In genomic region chr14:89618821-89619551, GRCh38 we compare ENCODE assay signal across 8 cellular contexts.
DNase-seq lines count a peak whose midpoint lies in the region; ATAC-seq lines count a peak whose summit lies in the region.

No MANE protein-coding gene starts in this region.

- ATAC-seq in GM18873 (IDR thresholded peaks at IDR 0.05; ENCODE audit: low FRiP score, unreplicated experiment) (peak; percentile 41), HG03097 (IDR thresholded peaks at IDR 0.05; ENCODE audit: low FRiP score, unreplicated experiment) (peak; percentile 70)

- CTCF ChIA-PET in activated CD4-positive, alpha-beta memory T cell treated with anti-CD3 and anti-CD28 coated beads for 36 hours (lab: Charles Lee), result interaction anchor here (0.7 to 1.2 kb wide), 3 partner anchors 130 to 283 kb away, joined by 3 to 4 read pairs (median 3); no protein-coding TSS in a partner anchor

- no peaks in the 10 kb centered on the region for H3K27me3 Mint-ChIP-seq in activated CD4-positive, alpha-beta memory T cell treated with anti-CD3 and anti-CD28 coated beads for 36 hours

- H3K4me3 Mint-ChIP-seq in activated CD4-positive, alpha-beta memory T cell treated with anti-CD3 and anti-CD28 coated beads for 36 hours, result peak overlapping the region; percentile 91

- peaks cover 3% of the 10 kb centered on the region for H3K36me3 Mint-ChIP-seq in activated CD4-positive, alpha-beta memory T cell treated with anti-CD3 and anti-CD28 coated beads for 36 hours

- peak overlapping the region; percentile 98 for H3K27ac Mint-ChIP-seq in activated CD4-positive, alpha-beta memory T cell treated with anti-CD3 and anti-CD28 coated beads for 36 hours

- intact Hi-C loops in activated CD4-positive, alpha-beta memory T cell treated with anti-CD3 and anti-CD28 coated beads for 36 hours (cut with micrococcal nuclease), result loop anchor here (10.0 kb wide), 4 partner anchors 444 to 1614 kb away; partner anchors contain the start of gene GPR65

- H3K4me1 Mint-ChIP-seq in activated CD4-positive, alpha-beta memory T cell treated with anti-CD3 and anti-CD28 coated beads for 36 hours (ENCODE audit: low read depth), result peaks cover 66% of the 10 kb centered on the region

- H3K9me3 Mint-ChIP-seq in activated CD4-positive, alpha-beta memory T cell treated with anti-CD3 and anti-CD28 coated beads for 36 hours, result no peaks in the 10 kb centered on the region

- DNase-seq in AG20443 (ENCODE audit: low spot score) (peak; percentile 92), NCI-H526 (lab: John Stamatoyannopoulos, UW) (peak; percentile 59 to 93), lung microvascular endothelial cell (ENCODE audit: low read depth in 2 of 2) (peak; percentile 73 to 82)
- DNase-seq in activated CD4-positive, alpha-beta memory T cell treated with anti-CD3 and anti-CD28 coated beads for 36 hours, result peak; percentile 71
- DNase-seq in effector CD8-positive, alpha-beta T cell (lab: John Stamatoyannopoulos, UW), result peak; percentile 41
- DNase-seq in stimulated activated CD8-positive, alpha-beta memory T cell treated with anti-CD3 and anti-CD28 coated beads, Interleukin-12 subunit alpha, Interleukin-12 subunit beta, amount 100 ng/mL, for 1 hour (ENCODE audit: low read depth), result peak; percentile 37

- POLR2A ChIA-PET in activated CD4-positive, alpha-beta memory T cell treated with anti-CD3 and anti-CD28 coated beads for 36 hours (lab: Charles Lee), result interaction anchor here (1.0 to 7.5 kb wide), 7 partner anchors 15 to 189 kb away, joined by 3 to 32 read pairs (median 3); no protein-coding TSS in a partner anchor

Comparison
In these comparisons a context has a peak if more than half of its experiments do, and no peak if none do; other contexts are left out.
1. Peak in every context shown above with its lines: DNase-seq and ATAC-seq.
2. DNase-seq: peak in every context shown above with its lines; median percentile 92 in AG20443; 78 in lung microvascular endothelial cell; 76 in NCI-H526; 71 in activated CD4-positive, alpha-beta memory T cell treated with anti-CD3 and anti-CD28 coated beads for 36 hours; 41 in effector CD8-positive, alpha-beta T cell; 37 in stimulated activated CD8-positive, alpha-beta memory T cell treated with anti-CD3 and anti-CD28 coated beads, Interleukin-12 subunit alpha, Interleukin-12 subunit beta, amount 100 ng/mL, for 1 hour.